ENCODE assay signal across 13 cellular contexts in the genomic region with DNA sequence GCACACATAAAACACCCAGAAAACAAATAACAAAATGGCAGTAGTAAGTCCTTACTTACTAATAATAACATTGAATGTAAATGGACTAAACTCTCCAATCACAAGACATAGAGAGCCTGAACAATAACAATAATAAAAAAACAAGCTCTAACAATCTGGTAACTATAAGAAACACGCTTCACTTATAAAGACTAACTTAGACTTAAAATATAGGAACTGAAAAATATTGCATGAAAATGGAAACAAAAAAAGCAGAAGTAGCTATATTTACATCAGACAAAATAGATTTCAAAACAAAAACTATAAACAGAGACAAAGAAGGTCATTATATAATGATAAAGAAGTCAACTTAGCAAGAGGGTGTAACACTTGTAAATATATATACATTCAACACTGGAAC.
DNase-seq lines count a peak whose midpoint lies in the region; ATAC-seq and TF ChIP-seq lines count a peak whose summit lies in the region.
"Had no signal": no experiment of that assay in that cellular context is flagged by ENCODE, and none has a peak within 500 bp of the region (broad histone marks: within the 10 kb centered on the region; RNA-seq: fewer than 3 reads in every experiment).

No MANE protein-coding gene starts in this region.

- no peak for TF ChIP-seq CTCF in coronary artery (IDR thresholded peaks at IDR 0.05)

- H3K27me3 Mint-ChIP-seq in T-helper 17 cell = peaks cover 5% of the 10 kb centered on the region

- H3K4me1 Mint-ChIP-seq in T-helper 17 cell = no peaks in the 10 kb centered on the region

- H3K9me3 ChIP-seq in T-helper 17 cell (ENCODE audit: control insufficient read depth, low read length, poor library complexity, severe bottlenecking) = peaks cover 3% of the 10 kb centered on the region

- no peaks in the 10 kb centered on the region for H3K36me3 Mint-ChIP-seq in T-helper 17 cell (ENCODE audit: low read depth)

- DNase-seq in T-helper 17 cell = no peak
- DNase-seq in NCI-H446 (lab: John Stamatoyannopoulos, UW) = no peak
- DNase-seq in activated CD4-positive, alpha-beta T cell treated with anti-CD3 and anti-CD28 coated beads for 4 hours = no peak
- no peak for DNase-seq in coronary artery (ENCODE audit: low spot score)
- DNase-seq in NCI-H82 treated with DMSO at 0.1 percent for 48 hours (lab: John Stamatoyannopoulos, UW; ENCODE audit: unreplicated experiment) = no peak
- DNase-seq: substantia nigra had no signal

- ATAC-seq in GM18508 (IDR thresholded peaks at IDR 0.05; ENCODE audit: insufficient read depth, unreplicated experiment) = peak; percentile 74
- peak; percentile 72 for ATAC-seq in GM21619 (IDR thresholded peaks at IDR 0.05; ENCODE audit: unreplicated experiment)
- ATAC-seq in HG03354 (IDR thresholded peaks at IDR 0.05; ENCODE audit: poor library complexity, severe bottlenecking, unreplicated experiment) = peak; percentile 86
- peak; percentile 33 for ATAC-seq in T-helper 17 cell
- ATAC-seq: HCT116, left lobe of liver had no signal

- H3K4me3 Mint-ChIP-seq in T-helper 17 cell = no peak overlapping the region

- H3K27ac ChIP-seq in coronary artery = no peak overlapping the region
- H3K27ac ChIP-seq: VCaP had no signal

- H3K4me3 ChIP-seq in coronary artery = no peak overlapping the region
- H3K4me3 ChIP-seq: skin epidermis had no signal

- H3K27ac Mint-ChIP-seq in T-helper 17 cell = no peak overlapping the region

Comparison
In these comparisons a context has a peak if more than half of its experiments do, and no peak if none do; other contexts are left out.
1. ATAC-seq: peak in every context shown above with its lines; median percentile 86 in HG03354; 74 in GM18508; 72 in GM21619; 33 in T-helper 17 cell.